ENCODE assay signal across 14 cellular contexts in genomic region chr6:155351273-155352129, GRCh38. TPM values are rescaled to one million over a fixed set of nuclear protein-coding genes. Genes with fewer than 3 reads are reported as not detected.
DNase-seq lines count a peak whose midpoint lies in the region; ATAC-seq and TF ChIP-seq lines count a peak whose summit lies in the region.
"Had no signal": no experiment of that assay in that cellular context is flagged by ENCODE, and none has a peak within 500 bp of the region (broad histone marks: within the 10 kb centered on the region; RNA-seq: fewer than 3 reads in every experiment).

No MANE protein-coding gene starts in this region.

- H3K27me3 ChIP-seq in OCI-LY1 (ENCODE audit: insufficient read depth, low read length) = no peaks in the 10 kb centered on the region
- H3K27me3 ChIP-seq: SJSA1, upper lobe of left lung had no signal

- H3K36me3 ChIP-seq in OCI-LY1 (ENCODE audit: insufficient read depth, low read length) = no peaks in the 10 kb centered on the region
- H3K36me3 ChIP-seq: SJSA1, upper lobe of left lung had no signal

- H3K79me2 ChIP-seq in OCI-LY1 (ENCODE audit: insufficient read depth, low read length) = no peaks in the 10 kb centered on the region

- peaks cover 24% of the 10 kb centered on the region for H3K4me1 ChIP-seq in OCI-LY1 (ENCODE audit: insufficient read depth, low read length, severe bottlenecking)
- H3K4me1 ChIP-seq: SJSA1, upper lobe of left lung had no signal

- peak; percentile 98 for ATAC-seq in GM18858 (IDR thresholded peaks at IDR 0.05; ENCODE audit: unreplicated experiment)
- peak; percentile 94 for ATAC-seq in GM21447 (IDR thresholded peaks at IDR 0.05; ENCODE audit: unreplicated experiment)
- peak; percentile 98 for ATAC-seq in HG03060 (IDR thresholded peaks at IDR 0.05; ENCODE audit: low read depth, unreplicated experiment)
- ATAC-seq in left colon = no peak

- H2AFZ ChIP-seq in OCI-LY1 (ENCODE audit: low read length) = no peak overlapping the region

- no peak overlapping the region for H3K4me3 ChIP-seq in OCI-LY1 (ENCODE audit: low read depth, low read length, poor library complexity, severe bottlenecking)
- H3K4me3 ChIP-seq: SJSA1, upper lobe of left lung had no signal

- no peak overlapping the region for H3K4me2 ChIP-seq in OCI-LY1 (ENCODE audit: low read length)
- H3K4me2 ChIP-seq: KMS-11 had no signal

- peak overlapping the region; percentile 80 for H3K27ac ChIP-seq in OCI-LY1 (ENCODE audit: low read depth, low read length, poor library complexity, severe bottlenecking)
- H3K27ac ChIP-seq: KMS-11, SJSA1, upper lobe of left lung had no signal

- no peak for DNase-seq in stimulated activated CD4-positive, alpha-beta T cell treated with anti-CD3 and anti-CD28 coated beads, Interleukin-4, amount 100 ng/mL, for 1 hour
- DNase-seq in NCI-H82 treated with DMSO at 0.1 percent for 48 hours (lab: John Stamatoyannopoulos, UW; ENCODE audit: unreplicated experiment) = no peak
- no peak for DNase-seq in retina
- DNase-seq in left colon = no peak
- DNase-seq: activated CD4-positive, alpha-beta T cell treated with anti-CD3 and anti-CD28 coated beads, Interleukin-2, amount 10 ng/mL, durations not matched to agents 7 days and 5 days; COR-L47; cortex of kidney; upper lobe of left lung had no signal

- H3K9me3 ChIP-seq in OCI-LY1 (ENCODE audit: low read length) = peaks cover 13% of the 10 kb centered on the region

- intact Hi-C loops in left colon (cut with DNase I, micrococcal nuclease) = no loop called here

- no peaks in the 10 kb centered on the region for H4K20me1 ChIP-seq in OCI-LY1 (ENCODE audit: insufficient read depth, low read length)

- no peak overlapping the region for H3K9ac ChIP-seq in OCI-LY1 (ENCODE audit: low read length)
- H3K9ac ChIP-seq: KMS-11 had no signal

- TF ChIP-seq CTCF in OCI-LY1 (IDR thresholded peaks at IDR 0.05; ENCODE audit: low read length) = no peak

- no peaks in the 10 kb centered on the region for H3K9me2 ChIP-seq in OCI-LY1 (ENCODE audit: low read depth, low read length)

- H3F3A ChIP-seq in OCI-LY1 (ENCODE audit: insufficient read depth, low read length) = no peaks in the 10 kb centered on the region

RNA-seq across cellular contexts. Expression of gene TFB1M, which starts 37.2 kb away (rescaled TPM):
- total RNA-seq in left colon = 10 to 100 TPM; 21.8 to 26.7 TPM
